In the genomic region with DNA sequence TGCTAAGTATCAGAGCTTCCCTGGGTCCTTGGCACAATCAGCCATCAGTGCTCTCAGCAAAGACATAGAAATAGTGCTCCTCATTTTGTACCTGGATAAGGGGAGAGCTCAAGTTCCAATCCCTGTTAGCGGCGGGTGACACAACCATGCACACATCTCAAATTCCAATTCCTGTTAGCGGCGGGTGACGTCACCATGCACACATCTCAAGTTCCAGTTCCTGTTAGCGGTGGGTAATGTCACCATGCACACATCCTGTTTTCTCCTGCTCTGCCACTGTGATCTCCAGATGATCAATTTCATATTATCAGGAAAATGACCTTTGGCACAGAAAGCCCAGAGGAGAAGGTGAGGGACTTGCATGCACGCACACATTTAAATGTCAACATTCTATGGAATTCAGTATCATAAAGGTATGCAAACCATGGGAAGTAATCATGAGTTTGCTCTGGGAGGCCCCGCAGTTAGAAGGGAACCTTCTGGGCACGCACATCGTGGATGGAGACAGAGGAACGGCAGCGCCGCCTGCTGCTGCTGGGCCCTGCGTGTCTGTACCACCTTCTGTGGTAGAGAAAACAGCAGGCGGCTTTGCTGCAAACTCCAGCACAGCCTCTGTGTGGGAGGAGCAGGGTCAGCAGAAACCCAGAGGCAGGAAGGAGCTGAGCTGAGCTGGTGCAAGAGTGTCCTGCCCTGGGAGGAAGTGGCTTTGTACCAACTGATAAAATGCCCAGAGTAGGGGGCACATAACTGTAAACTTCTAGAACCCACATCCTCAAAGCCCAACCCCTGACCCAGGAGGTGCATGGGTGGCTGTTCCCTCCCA, we compare ENCODE assay signal across 8 cellular contexts.
DNase-seq lines count a peak whose midpoint lies in the region; ATAC-seq, FAIRE-seq and TF ChIP-seq lines count a peak whose summit lies in the region.

No MANE protein-coding gene starts in this region.

- FAIRE-seq in GM12892 (lab: Jason Lieb, UNC) = peak; percentile 96
- FAIRE-seq in kidney (lab: Jason Lieb, UNC) = no peak

- intact Hi-C loops in kidney (cut with DNase I) = no loop called here

- H3K36me3 ChIP-seq in brain microvascular endothelial cell (replicated peaks) (peaks cover 2% of the 10 kb centered on the region), kidney (ENCODE audit: control insufficient read depth in 1 of 2, insufficient read depth in 2 of 2, low read length in 2 of 2) (no peaks in the 10 kb centered on the region)

- H3K4me1 ChIP-seq in kidney (ENCODE audit: control insufficient read depth in 1 of 2, insufficient read depth in 1 of 2, low read depth in 1 of 2, low read length in 2 of 2) = peaks cover 39 to 41% of the 10 kb centered on the region in 2 donors

- in situ Hi-C loops in brain microvascular endothelial cell (cut with HindIII; ENCODE audit: low pct_ligation_motif_present, low sequenced_read_pairs) = loop anchor here (25.0 kb wide), 1 partner anchor 157 kb away; no protein-coding TSS in a partner anchor

- ATAC-seq in HG02588 (IDR thresholded peaks at IDR 0.05; ENCODE audit: unreplicated experiment) = peak; percentile 83

- H3K4me3 ChIP-seq in brain microvascular endothelial cell (ENCODE audit: low read depth, low read length) (no peak overlapping the region), kidney (ENCODE audit: low read length in 2 of 2) (no peak overlapping the region)

- TF ChIP-seq POLR2A in GM12892 (IDR thresholded peaks at IDR 0.05; ENCODE audit: low read depth, low read length) = no peak

- H3K9ac ChIP-seq in kidney (ENCODE audit: low read length in 2 of 2) = peak overlapping the region in 1 of 2 donors; percentile 17

- H3K27ac ChIP-seq in brain microvascular endothelial cell = peak overlapping the region; percentile 96
- peak overlapping the region; percentile 65 to 86 for H3K27ac ChIP-seq in kidney (ENCODE audit: low read depth in 2 of 2, low read length in 2 of 2)

- DNase-seq in GM12892 (ENCODE audit: insufficient read length) = peak; percentile 71
- peak; percentile 59 for DNase-seq in NCI-H1092 treated with DMSO at 0.1 percent for 48 hours (lab: John Stamatoyannopoulos, UW)
- peak; percentile 94 for DNase-seq in UCSD-AML1 (lab: John Stamatoyannopoulos, UW; ENCODE audit: unreplicated experiment)
- peak; percentile 96 for DNase-seq in brain microvascular endothelial cell
- peak; percentile 94 for DNase-seq in kidney
- DNase-seq in stimulated activated CD4-positive, alpha-beta T cell treated with anti-CD3 and anti-CD28 coated beads, Interleukin-12 subunit alpha, Interleukin-12 subunit beta, amount 100 ng/mL, for 48 hours (ENCODE audit: low read depth in 2 of 3, low spot score in 1 of 3) = peak in 2 of 3 donors; percentile 70 to 76
- no peak for DNase-seq in NCI-H2081 (lab: John Stamatoyannopoulos, UW)

- no peaks in the 10 kb centered on the region for H3K9me3 ChIP-seq in kidney (ENCODE audit: control insufficient read depth in 1 of 2, low read length in 2 of 2)

- TF ChIP-seq CTCF in brain microvascular endothelial cell (IDR thresholded peaks at IDR 0.05; ENCODE audit: low read depth, low read length, missing control alignments) (peak; percentile 96), kidney (IDR thresholded peaks at IDR 0.05; ENCODE audit: borderline replicate concordance, extremely low read depth, insufficient read depth) (peak; percentile 47)

- H3K27me3 ChIP-seq in brain microvascular endothelial cell (replicated peaks) = no peaks in the 10 kb centered on the region

Comparison
In these comparisons a context has a peak if more than half of its experiments do, and no peak if none do; other contexts are left out.
1. DNase-seq: peak in GM12892 (single experiment), NCI-H1092 treated with DMSO at 0.1 percent for 48 hours (single experiment), UCSD-AML1 (single experiment), brain microvascular endothelial cell (single experiment), kidney (single experiment) and stimulated activated CD4-positive, alpha-beta T cell treated with anti-CD3 and anti-CD28 coated beads, Interleukin-12 subunit alpha, Interleukin-12 subunit beta, amount 100 ng/mL, for 48 hours (2 of 3); none in NCI-H2081 (0 of 2).